Comparison of ENCODE assay signal across 10 cellular contexts in genomic region chr15:45612790-45613415, GRCh38. TPM values are rescaled to one million over a fixed set of nuclear protein-coding genes. Genes with fewer than 3 reads are reported as not detected.
DNase-seq lines count a peak whose midpoint lies in the region; ATAC-seq lines count a peak whose summit lies in the region.
"Had no signal": no experiment of that assay in that cellular context is flagged by ENCODE, and none has a peak within 500 bp of the region (broad histone marks: within the 10 kb centered on the region; RNA-seq: fewer than 3 reads in every experiment).

No MANE protein-coding gene starts in this region.

- H3K4me3 ChIP-seq in mesenchymal stem cell (ENCODE audit: insufficient read depth in 1 of 2, low read depth in 1 of 2, low read length in 2 of 2) = no peak overlapping the region
- H3K4me3 ChIP-seq: left ventricle myocardium inferior had no signal

- no peak overlapping the region for H2BK15ac ChIP-seq in mesenchymal stem cell (ENCODE audit: low read depth, poor library complexity, severe bottlenecking)

- H3K14ac ChIP-seq in mesenchymal stem cell (ENCODE audit: low read length in 2 of 2) = no peak overlapping the region

- H2BK5ac ChIP-seq in mesenchymal stem cell (ENCODE audit: low read depth, low read length, poor library complexity, severe bottlenecking) = no peak overlapping the region

- WGBS in mesenchymal stem cell = no CpG with 5 or more reads among the region's 1 CpG

- peaks cover 5% of the 10 kb centered on the region for H3K79me1 ChIP-seq in mesenchymal stem cell (replicated peaks; ENCODE audit: low read length, poor library complexity, severe bottlenecking)

- no peak overlapping the region for H3K18ac ChIP-seq in mesenchymal stem cell (ENCODE audit: low read depth in 1 of 2, low read length in 2 of 2)

- no peak overlapping the region for H2BK12ac ChIP-seq in mesenchymal stem cell (ENCODE audit: low read length in 2 of 2)

- peak; percentile 40 for ATAC-seq in GM18868 (IDR thresholded peaks at IDR 0.05; ENCODE audit: unreplicated experiment)
- ATAC-seq in GM21381 (IDR thresholded peaks at IDR 0.05; ENCODE audit: unreplicated experiment) = no peak
- ATAC-seq in left cardiac atrium = no peak

- intact Hi-C loops in left cardiac atrium (cut with DNase I) = loop anchor here in 1 of 2 donors (10.0 kb wide), 1 partner anchor 158 kb away; no protein-coding TSS in a partner anchor

- H2AFZ ChIP-seq in mesenchymal stem cell (ENCODE audit: low read depth, low read length) = no peak overlapping the region

- no peaks in the 10 kb centered on the region for H3K9me3 ChIP-seq in mesenchymal stem cell (ENCODE audit: control insufficient read depth, low read length)
- H3K9me3 ChIP-seq: left ventricle myocardium inferior had no signal

- no peak overlapping the region for H3K4ac ChIP-seq in mesenchymal stem cell (ENCODE audit: low read depth in 1 of 2, low read length in 2 of 2)

- H3K27me3 ChIP-seq in mesenchymal stem cell (ENCODE audit: control insufficient read depth in 1 of 2, insufficient read depth in 1 of 2, low read length in 2 of 2) = no peaks in the 10 kb centered on the region

- peaks cover 0 to 14% of the 10 kb centered on the region in 2 experiments for H3K36me3 ChIP-seq in mesenchymal stem cell (ENCODE audit: control insufficient read depth in 1 of 2, insufficient read depth in 2 of 2, low read depth in 1 of 2, low read length in 2 of 2)

- H3K9ac ChIP-seq in mesenchymal stem cell (ENCODE audit: low read length) = peak overlapping the region; percentile 54

- DNase-seq in HPDE6-E6E7 (ENCODE audit: extremely low spot score) (peak; percentile 21), amniotic epithelial cell (ENCODE audit: low read depth) (peak; percentile 68), mesenchymal stem cell (peak; percentile 53), NCI-H146 (lab: John Stamatoyannopoulos, UW) (no peak), left cardiac atrium (no peak)
- DNase-seq: activated naive CD8-positive, alpha-beta T cell treated with anti-CD3 and anti-CD28 coated beads, Interleukin-2, amount 10 ng/mL, durations not matched to agents 7 days and 5 days; left ventricle myocardium inferior; NCI-H1417 treated with DMSO at 0.1 percent for 48 hours had no signal

- H4K8ac ChIP-seq in mesenchymal stem cell (ENCODE audit: low read length) = no peak overlapping the region

- no peak overlapping the region for H3K23ac ChIP-seq in mesenchymal stem cell (ENCODE audit: low read length in 2 of 2)

- H3K4me2 ChIP-seq in mesenchymal stem cell (ENCODE audit: low read length, poor library complexity, severe bottlenecking) = no peak overlapping the region

- no peak overlapping the region for H2AK5ac ChIP-seq in mesenchymal stem cell (ENCODE audit: low read length, severe bottlenecking)

- H4K91ac ChIP-seq in mesenchymal stem cell (ENCODE audit: low read length) = no peak overlapping the region

- no peaks in the 10 kb centered on the region for H3K4me1 ChIP-seq in mesenchymal stem cell (ENCODE audit: control insufficient read depth, insufficient read depth, low read depth, low read length)
- H3K4me1 ChIP-seq: left ventricle myocardium inferior had no signal

- no peak overlapping the region for H2BK120ac ChIP-seq in mesenchymal stem cell (ENCODE audit: low read depth, low read length)

- no peak overlapping the region for H3K27ac ChIP-seq in mesenchymal stem cell (ENCODE audit: low read length, poor library complexity, severe bottlenecking)
- H3K27ac ChIP-seq: left ventricle myocardium inferior had no signal

RNA-seq across cellular contexts. Expression of gene SQOR, which starts 21.9 kb away (rescaled TPM):
- polyA plus RNA-seq in mesenchymal stem cell (2013, experiment 1 of 2) = 90.1 TPM
- polyA plus RNA-seq in mesenchymal stem cell (2013, experiment 2 of 2) = 94.1 TPM
- 10 to 100 TPM; 24.8 to 29.0 TPM for total RNA-seq in left cardiac atrium

RNA-seq across cellular contexts. Expression of gene BLOC1S6, which starts 25.7 kb away (rescaled TPM):
- 41.8 TPM for polyA plus RNA-seq in mesenchymal stem cell (2013, experiment 1 of 2)
- 43.1 TPM for polyA plus RNA-seq in mesenchymal stem cell (2013, experiment 2 of 2)
- total RNA-seq in left cardiac atrium = 10 to 100 TPM; 27.7 to 37.0 TPM

Comparison
In these comparisons a context has a peak if more than half of its experiments do, and no peak if none do; other contexts are left out.
1. DNase-seq: peak in HPDE6-E6E7 (single experiment), amniotic epithelial cell (single experiment) and mesenchymal stem cell (single experiment); none in NCI-H146 (single experiment) and left cardiac atrium (single experiment).